Comparison of ENCODE assay signal across 8 cellular contexts in the genomic region with DNA sequence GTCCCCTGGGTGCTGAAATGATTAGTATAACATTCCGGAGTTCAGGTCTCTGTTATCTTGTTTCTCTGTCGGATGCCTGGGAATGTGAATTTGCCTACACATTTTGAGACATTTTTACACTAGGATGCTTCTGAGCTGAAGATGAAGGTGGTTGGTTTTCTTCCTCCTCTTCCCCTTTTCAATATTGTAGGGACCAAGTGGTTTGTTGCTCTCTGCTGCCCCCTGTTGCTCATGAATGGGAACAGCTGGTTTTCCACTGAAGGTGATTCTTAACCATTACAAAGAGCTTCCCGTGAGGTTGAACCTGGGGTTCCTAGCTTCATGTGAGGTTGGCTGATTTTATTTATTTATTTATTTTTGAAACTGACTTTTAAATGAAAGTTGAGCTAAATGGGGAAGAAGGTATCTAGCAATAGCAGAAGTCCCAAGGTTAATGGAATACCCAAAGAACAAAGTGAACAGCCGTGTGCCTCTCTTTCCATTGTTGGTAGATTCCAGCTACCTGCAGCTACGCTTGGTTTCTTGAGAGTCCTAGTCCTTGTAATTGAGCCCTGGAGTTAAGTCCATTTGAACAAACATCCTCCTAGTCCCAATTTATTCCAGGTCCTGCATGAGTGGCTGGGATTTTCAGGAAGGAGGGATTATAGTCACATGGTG.
DNase-seq lines count a peak whose midpoint lies in the region; ATAC-seq and TF ChIP-seq lines count a peak whose summit lies in the region.

No MANE protein-coding gene starts in this region.

- peak; percentile 65 for ATAC-seq in mucosa of descending colon
- ATAC-seq in sciatic nerve, result no peak
- ATAC-seq in HG03139 (IDR thresholded peaks at IDR 0.05; ENCODE audit: unreplicated experiment), result no peak
- no peak for ATAC-seq in HG03025 (IDR thresholded peaks at IDR 0.05; ENCODE audit: low FRiP score, unreplicated experiment)

- H3K27ac ChIP-seq in 22Rv1 (no peak overlapping the region), breast epithelium (no peak overlapping the region)

- intact Hi-C loops in breast epithelium (cut with DNase I; ENCODE audit: low total_unique reads), result no loop called here
- intact Hi-C loops in mucosa of descending colon (cut with DNase I, micrococcal nuclease), result no loop called here
- intact Hi-C loops in sciatic nerve (cut with DNase I), result no loop called here

- H3K27me3 ChIP-seq in breast epithelium, result no peaks in the 10 kb centered on the region

- no peak for TF ChIP-seq POLR2A in breast epithelium (IDR thresholded peaks at IDR 0.05)

- peak; percentile 22 for DNase-seq in EH (ENCODE audit: low read depth)
- DNase-seq in NCI-H446 (lab: John Stamatoyannopoulos, UW), result peak; percentile 6 to 30
- no peak for DNase-seq in breast epithelium (ENCODE audit: low spot score in 2 of 2)
- DNase-seq in mucosa of descending colon, result peak in 2 of 3 donors; percentile 25 to 43
- DNase-seq in sciatic nerve (ENCODE audit: low spot score), result no peak

- TF ChIP-seq CTCF in 22Rv1 (IDR thresholded peaks at IDR 0.05) (peak; percentile 88), breast epithelium (IDR thresholded peaks at IDR 0.05) (peak in 2 of 3 donors; percentile 48 to 52), mucosa of descending colon (IDR thresholded peaks at IDR 0.05) (peak; percentile 16)

- H3K4me1 ChIP-seq in breast epithelium, result no peaks in the 10 kb centered on the region
- H3K4me1 ChIP-seq in mucosa of descending colon (ENCODE audit: low read depth), result no peaks in the 10 kb centered on the region

- no peaks in the 10 kb centered on the region for H3K36me3 ChIP-seq in breast epithelium
- no peaks in the 10 kb centered on the region for H3K36me3 ChIP-seq in mucosa of descending colon (ENCODE audit: low read depth)

- H3K4me3 ChIP-seq in breast epithelium, result no peak overlapping the region
- H3K4me3 ChIP-seq in mucosa of descending colon, result no peak overlapping the region

- H3K9me3 ChIP-seq in breast epithelium (no peaks in the 10 kb centered on the region), mucosa of descending colon (no peaks in the 10 kb centered on the region)

Comparison
In these comparisons a context has a peak if more than half of its experiments do, and no peak if none do; other contexts are left out.
1. CTCF ChIP-seq: peak in every context shown above with its lines; median percentile 88 in 22Rv1; 50 in breast epithelium; 16 in mucosa of descending colon.
2. DNase-seq: peak in EH (single experiment), NCI-H446 (2 of 2) and mucosa of descending colon (2 of 3); none in breast epithelium (0 of 2) and sciatic nerve (single experiment).